Comparison of ENCODE assay signal across 1 cellular context in genomic region chr9:123929870-123930831, GRCh38.
TF ChIP-seq lines count a peak whose summit lies in the region.

Gene DENND1A, minus strand, starts transcription at chr9:123930126. Its CDS starts 221 bp downstream, at chr9:123929905.

TF ChIP-seq in HepG2, 621 proteins besides CTCF, POLR2A, EP300 and RAD21 (continued from another document and continues in another):
- no peak for TF ChIP-seq ZFP91 (CRISPR knock-in tag; IDR thresholded peaks at IDR 0.05; ENCODE audit: borderline replicate concordance)
- no peak for TF ChIP-seq ZNF275 (CRISPR knock-in tag; IDR thresholded peaks at IDR 0.05; ENCODE audit: borderline replicate concordance)
- no peak for TF ChIP-seq HOXD1 (CRISPR knock-in tag; IDR thresholded peaks at IDR 0.05)
- TF ChIP-seq GPN1 (CRISPR knock-in tag; IDR thresholded peaks at IDR 0.05; ENCODE audit: borderline replicate concordance) = no peak
- no peak for TF ChIP-seq POGK (CRISPR knock-in tag; conservative IDR thresholded peaks at IDR 0.05)
- TF ChIP-seq PITX1 (CRISPR knock-in tag; IDR thresholded peaks at IDR 0.05) = no peak; the same call in 1 of the 2 replicates
- no peak for TF ChIP-seq PBX3 (CRISPR knock-in tag; IDR thresholded peaks at IDR 0.05; ENCODE audit: borderline replicate concordance)
- TF ChIP-seq HCFC1 (IDR thresholded peaks at IDR 0.05; ENCODE audit: low read depth, low read length) = peak; percentile 78
- TF ChIP-seq FOXA3 (CRISPR knock-in tag; IDR thresholded peaks at IDR 0.05) = no peak
- peak; percentile 83 for TF ChIP-seq MAX (IDR thresholded peaks at IDR 0.05)
- peak; percentile 30; the same call in 1 of the 2 replicates for TF ChIP-seq ZNF253 (CRISPR knock-in tag; IDR thresholded peaks at IDR 0.05; ENCODE audit: borderline replicate concordance)
- no peak for TF ChIP-seq FOXM1 (CRISPR knock-in tag; IDR thresholded peaks at IDR 0.05)
- no peak for TF ChIP-seq LCORL (IDR thresholded peaks at IDR 0.05)
- no peak for TF ChIP-seq LCORL (CRISPR knock-in tag; IDR thresholded peaks at IDR 0.05)
- no peak for TF ChIP-seq ZNF737 (CRISPR knock-in tag; IDR thresholded peaks at IDR 0.05; ENCODE audit: borderline replicate concordance)
- no peak for TF ChIP-seq ZBTB4 (CRISPR knock-in tag; IDR thresholded peaks at IDR 0.05; ENCODE audit: borderline replicate concordance)
- TF ChIP-seq GRHL1 (CRISPR knock-in tag; conservative IDR thresholded peaks at IDR 0.05) = no peak
- TF ChIP-seq WIZ (CRISPR knock-in tag; IDR thresholded peaks at IDR 0.05) = no peak
- TF ChIP-seq ZKSCAN5 (CRISPR knock-in tag; IDR thresholded peaks at IDR 0.05) = no peak
- no peak for TF ChIP-seq TAF15 (IDR thresholded peaks at IDR 0.05; ENCODE audit: low read depth, low read length, poor library complexity, severe bottlenecking)
- no peak for TF ChIP-seq RXRA (CRISPR knock-in tag; IDR thresholded peaks at IDR 0.05)
- no peak for TF ChIP-seq ZNF878 (CRISPR knock-in tag; IDR thresholded peaks at IDR 0.05)
- TF ChIP-seq ZNF230 (CRISPR knock-in tag; IDR thresholded peaks at IDR 0.05) = no peak
- TF ChIP-seq SAP130 (CRISPR knock-in tag; IDR thresholded peaks at IDR 0.05; ENCODE audit: low read depth) = peak; percentile 37
- no peak for TF ChIP-seq MED13 (CRISPR knock-in tag; IDR thresholded peaks at IDR 0.05)
- TF ChIP-seq ZNF563 (CRISPR knock-in tag; IDR thresholded peaks at IDR 0.05) = peak; percentile 70; the same call in 1 of the 2 replicates
- no peak for TF ChIP-seq NCOR1 (IDR thresholded peaks at IDR 0.05; ENCODE audit: borderline replicate concordance, low read length)
- no peak for TF ChIP-seq AGO2 (optimal IDR thresholded peaks at IDR 0.05; ENCODE audit: low read depth, low read length)
- peak; percentile 40; the same call in 1 of the 2 replicates for TF ChIP-seq MXD3 (CRISPR knock-in tag; IDR thresholded peaks at IDR 0.05)
- peak; percentile 81 for TF ChIP-seq MNT (IDR thresholded peaks at IDR 0.05)
- TF ChIP-seq ZNF879 (CRISPR knock-in tag; IDR thresholded peaks at IDR 0.05) = no peak
- TF ChIP-seq ATAD3A (CRISPR knock-in tag; IDR thresholded peaks at IDR 0.05) = no peak
- TF ChIP-seq TARDBP (CRISPR knock-in tag; IDR thresholded peaks at IDR 0.05) = no peak
- TF ChIP-seq KDM4B (CRISPR knock-in tag; IDR thresholded peaks at IDR 0.05) = no peak
- no peak for TF ChIP-seq KLF13 (CRISPR knock-in tag; IDR thresholded peaks at IDR 0.05)
- TF ChIP-seq ZNF431 (CRISPR knock-in tag; IDR thresholded peaks at IDR 0.05; ENCODE audit: borderline replicate concordance, low read depth) = no peak
- no peak for TF ChIP-seq IKZF4 (CRISPR knock-in tag; IDR thresholded peaks at IDR 0.05; ENCODE audit: borderline replicate concordance, low read depth, not compliant biosample characterization)
- TF ChIP-seq NCOA1 (CRISPR knock-in tag; IDR thresholded peaks at IDR 0.05) = no peak
- 0 out of 2 replicates have a peak, but pooled peaks have one; percentile 20 for TF ChIP-seq ATF7-NPFF (CRISPR knock-in tag; IDR thresholded peaks at IDR 0.05; ENCODE audit: low read depth)
- no peak for TF ChIP-seq MTF2 (CRISPR knock-in tag; IDR thresholded peaks at IDR 0.05; ENCODE audit: borderline replicate concordance)
- no peak for TF ChIP-seq CCDC6 (CRISPR knock-in tag; IDR thresholded peaks at IDR 0.05)
- no peak for TF ChIP-seq SRSF9 (IDR thresholded peaks at IDR 0.05; ENCODE audit: borderline replicate concordance, insufficient read depth, low read depth, low read length, poor library complexity, severe bottlenecking)
- no peak for TF ChIP-seq ZNF816 (CRISPR knock-in tag; IDR thresholded peaks at IDR 0.05; ENCODE audit: borderline replicate concordance)
- no peak; the same call in 1 of the 2 replicates for TF ChIP-seq ZNF589 (CRISPR knock-in tag; conservative IDR thresholded peaks at IDR 0.05)
- no peak for TF ChIP-seq ZFP36L1 (CRISPR knock-in tag; IDR thresholded peaks at IDR 0.05)
- TF ChIP-seq SNAI1 (CRISPR knock-in tag; IDR thresholded peaks at IDR 0.05; ENCODE audit: borderline replicate concordance) = no peak
- no peak for TF ChIP-seq RFX3 (CRISPR knock-in tag; IDR thresholded peaks at IDR 0.05)
- TF ChIP-seq NRL (CRISPR knock-in tag; IDR thresholded peaks at IDR 0.05; ENCODE audit: borderline replicate concordance) = 0 out of 2 replicates have a peak, but pooled peaks have one; percentile 37
- peak; percentile 52 for TF ChIP-seq ASH2L (IDR thresholded peaks at IDR 0.05; ENCODE audit: insufficient read length, low read depth, low read length)
- TF ChIP-seq ISL2 (CRISPR knock-in tag; IDR thresholded peaks at IDR 0.05) = no peak
- TF ChIP-seq HNF4A (CRISPR knock-in tag; IDR thresholded peaks at IDR 0.05) = no peak
- no peak for TF ChIP-seq CBX5 (CRISPR knock-in tag; IDR thresholded peaks at IDR 0.05; ENCODE audit: borderline replicate concordance)
- TF ChIP-seq GATAD2A (CRISPR knock-in tag; IDR thresholded peaks at IDR 0.05) = no peak; the same call in 1 of the 2 replicates
- TF ChIP-seq ATF1 (CRISPR knock-in tag; IDR thresholded peaks at IDR 0.05) = no peak
- TF ChIP-seq TSC22D2 (CRISPR knock-in tag; IDR thresholded peaks at IDR 0.05; ENCODE audit: borderline replicate concordance) = no peak
- TF ChIP-seq ZNF781 (CRISPR knock-in tag; IDR thresholded peaks at IDR 0.05; ENCODE audit: borderline replicate concordance, not compliant biosample characterization) = peak; percentile 31
- no peak for TF ChIP-seq ZNF788 (CRISPR knock-in tag; IDR thresholded peaks at IDR 0.05; ENCODE audit: borderline replicate concordance)
- TF ChIP-seq ZBTB49 (CRISPR knock-in tag; IDR thresholded peaks at IDR 0.05; ENCODE audit: borderline replicate concordance) = no peak
- peak; percentile 31 for TF ChIP-seq ERF (CRISPR knock-in tag; IDR thresholded peaks at IDR 0.05)
- TF ChIP-seq ZSCAN31 (CRISPR knock-in tag; IDR thresholded peaks at IDR 0.05; ENCODE audit: low read depth) = no peak; the same call in 1 of the 2 replicates
